9 cellular contexts compared by ENCODE assay signal in the genomic region with DNA sequence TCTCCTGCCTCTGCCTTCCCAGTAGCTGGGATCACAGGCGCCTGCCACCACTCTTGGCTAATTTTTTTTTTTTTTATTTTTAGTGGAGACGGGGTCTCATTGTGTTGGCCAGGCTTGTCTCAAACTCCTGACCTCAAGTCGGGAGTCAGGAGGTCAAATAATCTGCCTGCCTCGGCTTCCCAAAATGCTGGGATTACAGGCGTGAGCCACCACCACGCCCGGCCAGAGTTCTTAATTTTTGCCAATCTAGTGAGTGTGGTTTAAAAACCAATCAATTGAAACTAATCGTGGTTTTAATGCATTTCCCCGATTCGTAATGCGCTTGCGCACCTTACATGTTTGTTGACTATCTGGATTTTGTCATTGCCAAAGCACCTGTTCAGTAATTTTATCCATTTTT. TPM values are rescaled to one million over a fixed set of nuclear protein-coding genes. Genes with fewer than 3 reads are reported as not detected.
A peak's percentile ranks its signal among the peaks of the same experiment; 100 is the strongest.
DNase-seq lines count a peak whose midpoint lies in the region; ATAC-seq and TF ChIP-seq lines count a peak whose summit lies in the region.
"Had no signal": no experiment of that assay in that cellular context is flagged by ENCODE, and none has a peak within 500 bp of the region (broad histone marks: within the 10 kb centered on the region; RNA-seq: fewer than 3 reads in every experiment).

No MANE protein-coding gene starts in this region.

- no peak for TF ChIP-seq CTCF in activated CD8-positive, alpha-beta T cell treated with anti-CD3 and anti-CD28 coated beads for 36 hours (IDR thresholded peaks at IDR 0.05)

- H3K27me3 ChIP-seq in stomach smooth muscle (ENCODE audit: control insufficient read depth in 1 of 2, insufficient read depth in 2 of 2, low read length in 2 of 2): no peaks in the 10 kb centered on the region

- peak overlapping the region in 1 of 2 donors; percentile 98 for H3K9ac ChIP-seq in stomach smooth muscle (ENCODE audit: low read length in 2 of 2)

- CTCF ChIA-PET in activated CD8-positive, alpha-beta T cell treated with anti-CD3 and anti-CD28 coated beads for 36 hours (lab: Charles Lee): interaction anchor here (1.3 kb wide), 1 partner anchor 40 kb away, joined by 3 read pairs; no protein-coding TSS in a partner anchor

- peaks cover 25% of the 10 kb centered on the region for H3K36me3 Mint-ChIP-seq in T-helper 1 cell treated with Interleukin-12 subunit alpha and Interleukin-12 subunit beta and Interleukin-4 antibody, amounts not matched to agents 30 μg/mL and 1 μg/mL, for 36 hours (ENCODE audit: low read depth)
- peaks cover 26% of the 10 kb centered on the region for H3K36me3 Mint-ChIP-seq in activated CD8-positive, alpha-beta T cell treated with anti-CD3 and anti-CD28 coated beads for 36 hours (ENCODE audit: low read depth)
- H3K36me3 Mint-ChIP-seq in immature natural killer cell: peaks cover 5 to 10% (median 6%) of the 10 kb centered on the region in 3 donors

- peak overlapping the region; percentile 97 for H3K4me3 Mint-ChIP-seq in T-helper 1 cell treated with Interleukin-12 subunit alpha and Interleukin-12 subunit beta and Interleukin-4 antibody, amounts not matched to agents 30 μg/mL and 1 μg/mL, for 36 hours
- peak overlapping the region; percentile 85 for H3K4me3 Mint-ChIP-seq in activated CD8-positive, alpha-beta T cell treated with anti-CD3 and anti-CD28 coated beads for 36 hours
- peak overlapping the region; percentile 98 to 100 (median 98) for H3K4me3 Mint-ChIP-seq in immature natural killer cell

- ATAC-seq in activated CD8-positive, alpha-beta T cell treated with anti-CD3 and anti-CD28 coated beads for 36 hours: no peak

- no peaks in the 10 kb centered on the region for H3K9me3 ChIP-seq in stomach smooth muscle (ENCODE audit: control insufficient read depth in 2 of 2, low read length in 2 of 2)

- no peak overlapping the region for H3K27ac ChIP-seq in stomach smooth muscle (ENCODE audit: low read length)

- POLR2A ChIA-PET in activated CD8-positive, alpha-beta T cell treated with anti-CD3 and anti-CD28 coated beads for 36 hours (lab: Charles Lee): no interaction called here

- DNase-seq in T-helper 1 cell (no peak), immature natural killer cell (no peak), AG08396 (ENCODE audit: low spot score) (no peak), RKO (ENCODE audit: low spot score) (no peak), SIG-M5 (lab: John Stamatoyannopoulos, UW) (no peak)
- DNase-seq in activated CD8-positive, alpha-beta T cell treated with anti-CD3 and anti-CD28 coated beads for 36 hours: no peak
- DNase-seq: islet precursor cell had no signal

- peaks cover 3 to 6% of the 10 kb centered on the region in 2 donors for H3K36me3 ChIP-seq in stomach smooth muscle (ENCODE audit: control insufficient read depth in 2 of 2, insufficient read depth in 2 of 2, low read length in 2 of 2)

- H3K9me3 Mint-ChIP-seq in T-helper 1 cell treated with Interleukin-12 subunit alpha and Interleukin-12 subunit beta and Interleukin-4 antibody, amounts not matched to agents 30 μg/mL and 1 μg/mL, for 36 hours: no peaks in the 10 kb centered on the region
- H3K9me3 Mint-ChIP-seq in activated CD8-positive, alpha-beta T cell treated with anti-CD3 and anti-CD28 coated beads for 36 hours: no peaks in the 10 kb centered on the region
- H3K9me3 Mint-ChIP-seq in immature natural killer cell: no peaks in the 10 kb centered on the region

- peak overlapping the region; percentile 96 for H3K27ac Mint-ChIP-seq in T-helper 1 cell treated with Interleukin-12 subunit alpha and Interleukin-12 subunit beta and Interleukin-4 antibody, amounts not matched to agents 30 μg/mL and 1 μg/mL, for 36 hours
- H3K27ac Mint-ChIP-seq in activated CD8-positive, alpha-beta T cell treated with anti-CD3 and anti-CD28 coated beads for 36 hours: peak overlapping the region; percentile 90
- H3K27ac Mint-ChIP-seq in immature natural killer cell: peak overlapping the region; percentile 97 to 100 (median 98)

- H3K4me1 Mint-ChIP-seq in T-helper 1 cell treated with Interleukin-12 subunit alpha and Interleukin-12 subunit beta and Interleukin-4 antibody, amounts not matched to agents 30 μg/mL and 1 μg/mL, for 36 hours (ENCODE audit: low read depth): peaks cover 24% of the 10 kb centered on the region
- peaks cover 20% of the 10 kb centered on the region for H3K4me1 Mint-ChIP-seq in activated CD8-positive, alpha-beta T cell treated with anti-CD3 and anti-CD28 coated beads for 36 hours (ENCODE audit: low read depth)
- H3K4me1 Mint-ChIP-seq in immature natural killer cell: peaks cover 40 to 41% of the 10 kb centered on the region in 2 donors

- H3K4me1 ChIP-seq in stomach smooth muscle (ENCODE audit: control insufficient read depth, insufficient read depth, low read length): peaks cover 9% of the 10 kb centered on the region

- intact Hi-C loops in activated CD8-positive, alpha-beta T cell treated with anti-CD3 and anti-CD28 coated beads for 36 hours (cut with micrococcal nuclease): no loop called here

- H3K4me3 ChIP-seq in stomach smooth muscle (ENCODE audit: low read length in 2 of 2): peak overlapping the region; percentile 78 to 98

- H3K27me3 Mint-ChIP-seq in T-helper 1 cell treated with Interleukin-12 subunit alpha and Interleukin-12 subunit beta and Interleukin-4 antibody, amounts not matched to agents 30 μg/mL and 1 μg/mL, for 36 hours (ENCODE audit: low read depth): peaks cover 13% of the 10 kb centered on the region
- H3K27me3 Mint-ChIP-seq in activated CD8-positive, alpha-beta T cell treated with anti-CD3 and anti-CD28 coated beads for 36 hours: peaks cover 5% of the 10 kb centered on the region
- peaks cover 4 to 20% (median 14%) of the 10 kb centered on the region in 3 donors for H3K27me3 Mint-ChIP-seq in immature natural killer cell (ENCODE audit: low read depth in 3 of 3)

RNA-seq across cellular contexts. Expression of gene SAP18, which starts 0.5 kb away (rescaled TPM):
- total RNA-seq in activated CD8-positive, alpha-beta T cell treated with anti-CD3 and anti-CD28 coated beads for 36 hours: 100 to 1,000 TPM; 225 to 248 TPM
- polyA plus RNA-seq in immature natural killer cell: 100 to 1,000 TPM; 262 to 427 (median 316) TPM

RNA-seq across cellular contexts. Expression of gene SKA3, which starts 37.0 kb away (rescaled TPM):
- 10 to 100 TPM; 39.5 to 41.5 TPM for total RNA-seq in activated CD8-positive, alpha-beta T cell treated with anti-CD3 and anti-CD28 coated beads for 36 hours
- under 1 TPM in 2 of 3 donors, not detected in 1; 0.75 to 0.99 TPM for polyA plus RNA-seq in immature natural killer cell

RNA-seq across cellular contexts. Expression of gene MRPL57, which starts 37.1 kb away (rescaled TPM):
- 10 to 100 TPM; 24.8 to 25.5 TPM for total RNA-seq in activated CD8-positive, alpha-beta T cell treated with anti-CD3 and anti-CD28 coated beads for 36 hours
- polyA plus RNA-seq in immature natural killer cell: 10 to 100 TPM; 30.4 to 50.7 (median 44.3) TPM
